ENCODE assay signal across 12 cellular contexts in genomic region chr1:149635290-149635899, GRCh38. TPM values are rescaled to one million over a fixed set of nuclear protein-coding genes. Genes with fewer than 3 reads are reported as not detected.
DNase-seq lines count a peak whose midpoint lies in the region; ATAC-seq and TF ChIP-seq lines count a peak whose summit lies in the region.
"Not testable (repeated sequence)": the region's sequence is repeated elsewhere in the genome, so short reads cannot be mapped to it uniquely, and the experiment has no call there.
"Had no signal": no experiment of that assay in that cellular context is flagged by ENCODE, and none has a peak within 500 bp of the region (broad histone marks: within the 10 kb centered on the region; RNA-seq: fewer than 3 reads in every experiment).

No MANE protein-coding gene starts in this region.

- WGBS in esophagus squamous epithelium, 2 donors: 49 to 60% methylated on average over 4 of the region's 10 CpGs

- H3K9me3 ChIP-seq in HEK293 (ENCODE audit: control insufficient read depth, insufficient read depth, low read depth, low read length); esophagus squamous epithelium: not testable (repeated sequence)

- not testable (repeated sequence) for ATAC-seq in activated CD8-positive, alpha-beta T cell treated with anti-CD3 and anti-CD28 coated beads, Interleukin-2, amount 10 ng/mL, durations not matched to agents 7 days and 5 days; stimulated activated naive B cell treated with anti-CD40 and anti-IgM and Interleukin-4, amounts not matched to agents 10 μg/mL and 1 μg/mL and 100 μg/mL, for 72 hours (replicated peaks)

- not testable (repeated sequence) for TF ChIP-seq CTCF in HEK293 (tag by site-specific recombination; IDR thresholded peaks at IDR 0.05); esophagus squamous epithelium (IDR thresholded peaks at IDR 0.05); nephron (IDR thresholded peaks at IDR 0.05; ENCODE audit: unreplicated experiment in 3 of 3)

- H3K27me3 Mint-ChIP-seq in activated CD8-positive, alpha-beta T cell treated with anti-CD3 and anti-CD28 coated beads, Interleukin-2, amount 10 ng/mL, durations not matched to agents 7 days and 5 days (ENCODE audit: low read depth); activated naive CD8-positive, alpha-beta T cell; nephron (ENCODE audit: low read depth); stimulated activated naive B cell treated with anti-CD40 and anti-IgM and Interleukin-4, amounts not matched to agents 10 μg/mL and 1 μg/mL and 100 μg/mL, for 72 hours: not testable (repeated sequence)

- POLR2A ChIA-PET in HEK293 (lab: Yijun Ruan, JAX); activated CD8-positive, alpha-beta T cell treated with anti-CD3 and anti-CD28 coated beads, Interleukin-2, amount 10 ng/mL, durations not matched to agents 7 days and 5 days (lab: Charles Lee): not testable (repeated sequence)

- intact Hi-C loops in esophagus squamous epithelium (cut with DNase I): not testable (repeated sequence)

- not testable (repeated sequence) for H3K27me3 ChIP-seq in esophagus squamous epithelium

- TF ChIP-seq POLR2A in esophagus squamous epithelium (IDR thresholded peaks at IDR 0.05): not testable (repeated sequence)

- DNase-seq in SW480 (ENCODE audit: low spot score): peak; percentile 21
- DNase-seq in activated CD8-positive, alpha-beta T cell treated with anti-CD3 and anti-CD28 coated beads, Interleukin-2, amount 10 ng/mL, durations not matched to agents 7 days and 5 days: peak; percentile 41
- not testable (repeated sequence) for DNase-seq in esophagus squamous epithelium (lab: John Stamatoyannopoulos, UW); stimulated activated naive B cell treated with anti-CD40 and anti-IgM and Interleukin-4, amounts not matched to agents 10 μg/mL and 1 μg/mL and 100 μg/mL, for 72 hours

- not testable (repeated sequence) for H3K9me3 Mint-ChIP-seq in activated CD8-positive, alpha-beta T cell treated with anti-CD3 and anti-CD28 coated beads, Interleukin-2, amount 10 ng/mL, durations not matched to agents 7 days and 5 days (ENCODE audit: insufficient read depth); activated naive CD8-positive, alpha-beta T cell (ENCODE audit: low read depth); nephron; stimulated activated naive B cell treated with anti-CD40 and anti-IgM and Interleukin-4, amounts not matched to agents 10 μg/mL and 1 μg/mL and 100 μg/mL, for 72 hours

- H3K36me3 Mint-ChIP-seq in activated CD8-positive, alpha-beta T cell treated with anti-CD3 and anti-CD28 coated beads, Interleukin-2, amount 10 ng/mL, durations not matched to agents 7 days and 5 days (ENCODE audit: low read depth); activated naive CD8-positive, alpha-beta T cell; nephron (ENCODE audit: low read depth); stimulated activated naive B cell treated with anti-CD40 and anti-IgM and Interleukin-4, amounts not matched to agents 10 μg/mL and 1 μg/mL and 100 μg/mL, for 72 hours: not testable (repeated sequence)

- not testable (repeated sequence) for H3K27ac ChIP-seq in HEK293 (ENCODE audit: extremely low read depth, low read depth, low read length)
- H3K27ac ChIP-seq in esophagus squamous epithelium: peak overlapping the region in 3 of 4 donors; percentile 90 to 95 (median 92)

- H3K27ac Mint-ChIP-seq in activated CD8-positive, alpha-beta T cell treated with anti-CD3 and anti-CD28 coated beads, Interleukin-2, amount 10 ng/mL, durations not matched to agents 7 days and 5 days: peak overlapping the region; percentile 99
- H3K27ac Mint-ChIP-seq in activated naive CD8-positive, alpha-beta T cell: peak overlapping the region; percentile 100
- H3K27ac Mint-ChIP-seq in nephron: peak overlapping the region in 1 of 3 experiments; percentile 44
- H3K27ac Mint-ChIP-seq in stimulated activated naive B cell treated with anti-CD40 and anti-IgM and Interleukin-4, amounts not matched to agents 10 μg/mL and 1 μg/mL and 100 μg/mL, for 72 hours: peak overlapping the region; percentile 100

- not testable (repeated sequence) for H3K4me1 ChIP-seq in HEK293 (ENCODE audit: control insufficient read depth, insufficient read depth, low read length)
- H3K4me1 ChIP-seq in esophagus squamous epithelium: peaks cover 0 to 11% (median 0%) of the 10 kb centered on the region in 3 donors

- peaks cover 37% of the 10 kb centered on the region for H3K4me1 Mint-ChIP-seq in activated CD8-positive, alpha-beta T cell treated with anti-CD3 and anti-CD28 coated beads, Interleukin-2, amount 10 ng/mL, durations not matched to agents 7 days and 5 days (ENCODE audit: low read depth)
- H3K4me1 Mint-ChIP-seq in activated naive CD8-positive, alpha-beta T cell (ENCODE audit: low read depth): peaks cover 33% of the 10 kb centered on the region
- peaks cover 13% of the 10 kb centered on the region for H3K4me1 Mint-ChIP-seq in nephron
- H3K4me1 Mint-ChIP-seq in stimulated activated naive B cell treated with anti-CD40 and anti-IgM and Interleukin-4, amounts not matched to agents 10 μg/mL and 1 μg/mL and 100 μg/mL, for 72 hours: peaks cover 17 to 36% of the 10 kb centered on the region in 2 donors

- CTCF ChIA-PET in HEK293 (lab: Yijun Ruan, JAX); activated CD8-positive, alpha-beta T cell treated with anti-CD3 and anti-CD28 coated beads, Interleukin-2, amount 10 ng/mL, durations not matched to agents 7 days and 5 days (lab: Charles Lee): not testable (repeated sequence)

- peak overlapping the region; percentile 88 for H3K4me3 Mint-ChIP-seq in activated CD8-positive, alpha-beta T cell treated with anti-CD3 and anti-CD28 coated beads, Interleukin-2, amount 10 ng/mL, durations not matched to agents 7 days and 5 days
- H3K4me3 Mint-ChIP-seq in activated naive CD8-positive, alpha-beta T cell: peak overlapping the region; percentile 93
- H3K4me3 Mint-ChIP-seq in nephron: peak overlapping the region; percentile 45 to 95 (median 94)
- peak overlapping the region; percentile 84 to 93 for H3K4me3 Mint-ChIP-seq in stimulated activated naive B cell treated with anti-CD40 and anti-IgM and Interleukin-4, amounts not matched to agents 10 μg/mL and 1 μg/mL and 100 μg/mL, for 72 hours

- not testable (repeated sequence) for H3K4me3 ChIP-seq in HEK293 (ENCODE audit: low read depth, low read length); esophagus squamous epithelium

- not testable (repeated sequence) for H3K36me3 ChIP-seq in HEK293 (ENCODE audit: control insufficient read depth in 2 of 2, insufficient read depth in 1 of 2, low read length in 2 of 2); esophagus squamous epithelium

TF ChIP-seq in HEK293, 187 proteins besides CTCF, POLR2A, EP300 and RAD21:
- TF ChIP-seq ZNF335 (tag by site-specific recombination; conservative IDR thresholded peaks at IDR 0.05) (peak; percentile 63), GLIS1 (tag by site-specific recombination; IDR thresholded peaks at IDR 0.05) (peak; percentile 43; the same call in 1 of the 2 replicates), ZIC2 (tag by site-specific recombination; IDR thresholded peaks at IDR 0.05) (peak; percentile 62)

RNA-seq across cellular contexts. Expression of gene PPIAL4C, which starts 51.7 kb away (rescaled TPM):
- 1 to 10 TPM in 1 of 2 experiments, not detected in 1; 1.4 TPM for total RNA-seq in activated CD8-positive, alpha-beta T cell treated with anti-CD3 and anti-CD28 coated beads, Interleukin-2, amount 10 ng/mL, durations not matched to agents 7 days and 5 days
- total RNA-seq in esophagus squamous epithelium: not detected
- total RNA-seq: H7; left lobe of liver; RPMI7951; subcutaneous adipose tissue; T-helper 1 cell treated with Interleukin-12 subunit alpha and Interleukin-12 subunit beta and Interleukin-4 antibody, amounts not matched to agents 30 ng/mL and 1 ng/mL, for 36 hours had no signal
